Comparison of ENCODE assay signal across 10 cellular contexts in the genomic region with DNA sequence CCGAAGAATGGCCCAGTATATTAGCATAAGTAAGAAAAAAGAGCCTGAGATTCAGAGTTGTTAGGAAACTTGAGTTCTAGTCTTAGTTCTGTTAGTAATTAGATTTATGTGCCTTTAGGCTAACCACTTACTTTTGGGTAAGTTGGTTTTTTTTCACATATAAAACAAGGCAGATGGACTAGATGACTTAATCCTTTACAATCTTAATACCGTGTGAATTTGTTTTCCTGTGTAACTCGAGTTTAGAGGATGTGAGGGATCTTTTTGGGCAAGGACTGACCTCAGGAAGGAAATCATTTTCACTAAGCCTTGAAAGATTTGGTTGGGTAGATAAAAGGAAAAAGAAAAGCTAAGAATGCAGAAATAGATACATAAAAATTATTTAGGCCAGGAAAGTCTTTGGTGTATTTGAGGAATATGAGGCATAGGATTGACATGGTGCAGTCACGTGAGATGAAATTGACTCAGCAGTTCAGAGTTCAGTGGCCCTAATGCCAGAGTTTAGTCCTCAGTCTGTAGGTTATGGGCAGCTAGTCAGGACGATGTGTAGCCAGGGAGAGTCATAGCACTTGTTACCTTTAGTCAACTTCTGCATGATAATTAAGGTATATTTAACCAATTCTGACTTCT. TPM values are rescaled to one million over a fixed set of nuclear protein-coding genes. Genes with fewer than 3 reads are reported as not detected.
DNase-seq lines count a peak whose midpoint lies in the region; ATAC-seq and TF ChIP-seq lines count a peak whose summit lies in the region.
"Had no signal": no experiment of that assay in that cellular context is flagged by ENCODE, and none has a peak within 500 bp of the region (broad histone marks: within the 10 kb centered on the region; RNA-seq: fewer than 3 reads in every experiment).

No MANE protein-coding gene starts in this region.

- intact Hi-C loops in CD8-positive, alpha-beta T cell (cut with DNase I, micrococcal nuclease), result no loop called here
- intact Hi-C loops in naive thymus-derived CD4-positive, alpha-beta T cell (cut with micrococcal nuclease), result no loop called here

- no peak overlapping the region for H3K27ac ChIP-seq in CD8-positive, alpha-beta T cell (ENCODE audit: low read depth, low read length)
- no peak overlapping the region for H3K27ac ChIP-seq in naive thymus-derived CD4-positive, alpha-beta T cell (ENCODE audit: low read depth, low read length)
- H3K27ac ChIP-seq: body of pancreas had no signal

- H3K4me3 Mint-ChIP-seq in CD8-positive, alpha-beta T cell, result no peak overlapping the region
- H3K4me3 Mint-ChIP-seq in naive thymus-derived CD4-positive, alpha-beta T cell, result peak overlapping the region in 7 of 10 donors; percentile 3 to 58 (median 37)

- peak overlapping the region; percentile 66 for H3K27ac Mint-ChIP-seq in CD8-positive, alpha-beta T cell
- H3K27ac Mint-ChIP-seq in naive thymus-derived CD4-positive, alpha-beta T cell, result peak overlapping the region; percentile 1 to 89 (median 19)

- CTCF ChIA-PET in CD8-positive, alpha-beta T cell (lab: Charles Lee), result no interaction called here
- CTCF ChIA-PET in naive thymus-derived CD4-positive, alpha-beta T cell (lab: Charles Lee), result no interaction called here

- no peak for DNase-seq in CD8-positive, alpha-beta T cell
- DNase-seq in NCI-H82 (lab: John Stamatoyannopoulos, UW) (peak; percentile 44), choroid plexus epithelial cell (ENCODE audit: low read depth) (peak; percentile 33), D341Med (ENCODE audit: low spot score) (no peak), DMS114 treated with DMSO at 0.1 percent for 48 hours (lab: John Stamatoyannopoulos, UW; ENCODE audit: unreplicated experiment) (no peak)
- no peak for DNase-seq in naive thymus-derived CD4-positive, alpha-beta T cell
- DNase-seq: body of pancreas had no signal

- H3K4me3 ChIP-seq in CD8-positive, alpha-beta T cell (ENCODE audit: low read depth, low read length), result no peak overlapping the region
- no peak overlapping the region for H3K4me3 ChIP-seq in choroid plexus epithelial cell (ENCODE audit: low read depth, low read length)
- no peak overlapping the region for H3K4me3 ChIP-seq in naive thymus-derived CD4-positive, alpha-beta T cell (ENCODE audit: low read length)
- H3K4me3 ChIP-seq: body of pancreas, skin epidermis had no signal

- no peaks in the 10 kb centered on the region for H3K27me3 ChIP-seq in CD8-positive, alpha-beta T cell (ENCODE audit: insufficient read depth, low read length)
- no peaks in the 10 kb centered on the region for H3K27me3 ChIP-seq in naive thymus-derived CD4-positive, alpha-beta T cell (ENCODE audit: control insufficient read depth in 2 of 2, insufficient read depth in 2 of 2, low read length in 2 of 2)
- H3K27me3 ChIP-seq: body of pancreas had no signal

- H3K36me3 Mint-ChIP-seq in CD8-positive, alpha-beta T cell, result peaks cover 31% of the 10 kb centered on the region
- peaks cover 0 to 41% (median 26%) of the 10 kb centered on the region in 5 donors for H3K36me3 Mint-ChIP-seq in naive thymus-derived CD4-positive, alpha-beta T cell

- H3K4me1 ChIP-seq in CD8-positive, alpha-beta T cell (ENCODE audit: insufficient read depth, low read length), result peaks cover 38% of the 10 kb centered on the region
- H3K4me1 ChIP-seq in naive thymus-derived CD4-positive, alpha-beta T cell (ENCODE audit: control insufficient read depth in 2 of 2, insufficient read depth in 2 of 2, low read length in 2 of 2), result peaks cover 11 to 19% of the 10 kb centered on the region in 2 donors

- no peaks in the 10 kb centered on the region for H3K36me3 ChIP-seq in CD8-positive, alpha-beta T cell (ENCODE audit: insufficient read depth, low read length)
- peaks cover 0 to 2% (median 0%) of the 10 kb centered on the region in 3 experiments for H3K36me3 ChIP-seq in naive thymus-derived CD4-positive, alpha-beta T cell (ENCODE audit: control insufficient read depth in 2 of 3, insufficient read depth in 3 of 3, low read length in 3 of 3)

- peaks cover 82% of the 10 kb centered on the region for H3K4me1 Mint-ChIP-seq in CD8-positive, alpha-beta T cell (ENCODE audit: low read depth)
- peaks cover 42 to 90% (median 83%) of the 10 kb centered on the region in 7 donors for H3K4me1 Mint-ChIP-seq in naive thymus-derived CD4-positive, alpha-beta T cell

- POLR2A ChIA-PET in CD8-positive, alpha-beta T cell (lab: Charles Lee), result no interaction called here
- POLR2A ChIA-PET in naive thymus-derived CD4-positive, alpha-beta T cell (lab: Charles Lee), result no interaction called here

- H3K9me3 ChIP-seq in CD8-positive, alpha-beta T cell (ENCODE audit: low read length), result no peaks in the 10 kb centered on the region
- H3K9me3 ChIP-seq in naive thymus-derived CD4-positive, alpha-beta T cell (ENCODE audit: control insufficient read depth in 2 of 3, low read length in 3 of 3), result no peaks in the 10 kb centered on the region
- H3K9me3 ChIP-seq: body of pancreas had no signal

- no peak for TF ChIP-seq CTCF in CD8-positive, alpha-beta T cell (IDR thresholded peaks at IDR 0.05)
- TF ChIP-seq CTCF in choroid plexus epithelial cell (conservative IDR thresholded peaks at IDR 0.05; ENCODE audit: low read depth, low read length), result no peak

- H3K9me3 Mint-ChIP-seq in CD8-positive, alpha-beta T cell, result no peaks in the 10 kb centered on the region
- H3K9me3 Mint-ChIP-seq in naive thymus-derived CD4-positive, alpha-beta T cell, result peaks cover 0 to 4% (median 0%) of the 10 kb centered on the region in 11 donors

- H3K27me3 Mint-ChIP-seq in CD8-positive, alpha-beta T cell (ENCODE audit: low read depth), result no peaks in the 10 kb centered on the region
- H3K27me3 Mint-ChIP-seq in naive thymus-derived CD4-positive, alpha-beta T cell, result no peaks in the 10 kb centered on the region

- ATAC-seq in CD8-positive, alpha-beta T cell, result no peak
- ATAC-seq in naive thymus-derived CD4-positive, alpha-beta T cell, result no peak
- no peak for ATAC-seq in HG03139 (IDR thresholded peaks at IDR 0.05; ENCODE audit: unreplicated experiment)
- no peak for ATAC-seq in GM18498 (IDR thresholded peaks at IDR 0.05; ENCODE audit: unreplicated experiment)
- ATAC-seq: body of pancreas had no signal

RNA-seq across cellular contexts. Expression of gene PAK2, which starts 34.6 kb away (rescaled TPM):
- 10 to 100 TPM; 29.9 to 30.4 TPM for total RNA-seq in CD8-positive, alpha-beta T cell
- 10 to 100 TPM; 57.7 to 97.3 (median 79.7) TPM for total RNA-seq in naive thymus-derived CD4-positive, alpha-beta T cell
- polyA plus RNA-seq in naive thymus-derived CD4-positive, alpha-beta T cell, result 10 to 100 TPM; 25.8 to 30.8 TPM

Comparison
In these comparisons a context has a peak if more than half of its experiments do, and no peak if none do; other contexts are left out.
1. DNase-seq: peak in NCI-H82 (single experiment) and choroid plexus epithelial cell (single experiment); none in CD8-positive, alpha-beta T cell (0 of 7), naive thymus-derived CD4-positive, alpha-beta T cell (0 of 9), D341Med (single experiment) and DMS114 treated with DMSO at 0.1 percent for 48 hours (single experiment).